ENCODE assay signal across 8 cellular contexts in the genomic region with DNA sequence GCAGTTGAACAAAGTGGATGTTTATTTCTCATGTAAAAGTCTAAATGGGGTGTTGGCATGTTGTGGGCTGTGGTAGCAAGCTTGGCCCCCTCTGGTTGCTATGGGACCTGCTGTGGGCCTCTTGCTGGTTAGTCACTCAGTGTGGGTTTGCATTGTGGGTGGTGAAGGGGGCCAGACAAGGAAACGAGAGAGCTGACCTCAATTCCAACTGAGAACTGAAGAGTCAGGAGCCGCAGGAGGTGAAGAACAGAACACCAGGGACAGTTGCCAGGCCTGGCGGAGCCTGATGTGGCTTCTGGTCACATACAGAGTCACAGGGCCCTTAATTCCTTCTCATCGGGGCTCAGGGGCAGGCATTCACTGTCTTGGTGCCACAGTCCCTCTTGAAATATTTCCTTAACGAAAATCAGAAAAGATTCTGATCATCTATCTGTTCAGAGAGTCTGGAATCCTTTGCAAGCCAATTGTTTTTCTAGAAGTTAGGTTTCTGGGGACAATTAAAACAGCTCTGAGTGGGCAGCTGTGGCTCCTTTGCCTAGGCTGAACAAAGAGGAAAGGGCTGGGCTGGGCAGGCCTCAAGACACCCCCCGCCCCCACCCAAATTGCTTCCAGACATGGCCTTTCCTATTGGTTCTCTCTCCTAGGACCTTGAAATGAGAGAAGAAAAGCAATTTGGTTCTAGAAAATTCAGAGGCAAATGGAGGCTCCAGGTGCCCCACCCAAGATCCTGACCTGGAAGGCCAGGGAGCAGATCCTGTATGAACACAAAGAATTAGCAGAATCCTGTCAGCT.
DNase-seq lines count a peak whose midpoint lies in the region; ATAC-seq lines count a peak whose summit lies in the region.

No MANE protein-coding gene starts in this region.

- H3K9me3 Mint-ChIP-seq in effector memory CD8-positive, alpha-beta T cell, result no peaks in the 10 kb centered on the region

- peak; percentile 55 for ATAC-seq in effector memory CD8-positive, alpha-beta T cell (replicated peaks)
- ATAC-seq in HG03378 (IDR thresholded peaks at IDR 0.05; ENCODE audit: unreplicated experiment), result no peak

- no peaks in the 10 kb centered on the region for H3K27me3 Mint-ChIP-seq in effector memory CD8-positive, alpha-beta T cell

- DNase-seq in ELR (ENCODE audit: low read depth) (peak; percentile 19), NCI-H226 (no peak), NCI-H1092 (lab: John Stamatoyannopoulos, UW) (no peak), NCI-H526 treated with DMSO at 0.1 percent for 48 hours (lab: John Stamatoyannopoulos, UW) (no peak)
- DNase-seq in activated CD4-positive, alpha-beta T cell treated with anti-CD3 and anti-CD28 coated beads for 4 hours, result peak; percentile 20 to 31
- DNase-seq in effector memory CD8-positive, alpha-beta T cell, result peak; percentile 51 to 71 (median 69)
- peak; percentile 65 for DNase-seq in stimulated activated CD4-positive, alpha-beta T cell treated with anti-CD3 and anti-CD28 coated beads, Interleukin-15, amount 100 ng/mL, for 24 hours

- peaks cover 24% of the 10 kb centered on the region for H3K36me3 Mint-ChIP-seq in effector memory CD8-positive, alpha-beta T cell (ENCODE audit: insufficient read depth)

- peak overlapping the region; percentile 93 to 96 for H3K27ac Mint-ChIP-seq in effector memory CD8-positive, alpha-beta T cell

- H3K4me3 Mint-ChIP-seq in effector memory CD8-positive, alpha-beta T cell, result peak overlapping the region; percentile 83 to 89

- peaks cover 30 to 41% of the 10 kb centered on the region in 2 donors for H3K4me1 Mint-ChIP-seq in effector memory CD8-positive, alpha-beta T cell (ENCODE audit: low read depth in 2 of 2)

Comparison
In these comparisons a context has a peak if more than half of its experiments do, and no peak if none do; other contexts are left out.
1. DNase-seq: peak in ELR (single experiment), activated CD4-positive, alpha-beta T cell treated with anti-CD3 and anti-CD28 coated beads for 4 hours (2 of 2), effector memory CD8-positive, alpha-beta T cell (3 of 3) and stimulated activated CD4-positive, alpha-beta T cell treated with anti-CD3 and anti-CD28 coated beads, Interleukin-15, amount 100 ng/mL, for 24 hours (single experiment); none in NCI-H226 (single experiment), NCI-H1092 (single experiment) and NCI-H526 treated with DMSO at 0.1 percent for 48 hours (single experiment).